ENCODE assay signal across 1 cellular context in the genomic region with DNA sequence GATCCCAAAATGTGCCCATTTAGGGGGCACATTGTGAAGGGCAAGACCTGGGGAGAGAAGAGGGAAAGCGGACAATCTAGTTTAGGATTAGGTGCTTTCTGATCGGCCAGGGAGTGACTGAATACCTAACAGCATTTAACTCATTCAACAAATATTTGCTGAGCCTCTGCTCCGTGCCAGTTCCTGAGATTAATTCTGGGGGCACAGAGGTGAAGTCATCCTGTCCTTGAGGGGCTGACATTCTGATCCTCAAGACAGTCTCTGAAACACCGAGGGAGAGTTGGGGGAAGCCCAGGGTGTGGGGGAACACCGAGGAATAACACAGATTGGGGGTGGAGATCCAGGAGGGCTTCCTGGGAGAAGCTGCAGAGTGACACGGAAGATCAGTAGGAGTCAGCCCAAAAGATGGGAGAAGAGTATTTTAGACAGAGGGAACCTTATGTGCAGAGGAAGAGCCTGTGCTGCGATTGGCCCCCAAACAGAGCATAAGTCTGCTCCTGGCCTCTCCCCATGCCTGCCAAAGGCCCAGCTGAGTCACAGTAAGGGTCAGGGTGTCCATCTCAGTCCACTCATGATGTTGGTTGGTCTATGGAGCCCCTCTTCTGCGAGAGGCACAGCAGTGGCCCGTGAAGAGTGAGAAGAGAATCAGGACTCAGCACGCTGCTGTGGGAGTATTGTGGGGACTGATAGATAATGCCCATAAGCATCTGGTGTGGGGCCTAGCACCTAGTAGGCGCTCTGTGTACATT.
TF ChIP-seq lines count a peak whose summit lies in the region.

No MANE protein-coding gene starts in this region.

TF ChIP-seq in HCT116, 20 proteins besides CTCF, POLR2A, EP300 and RAD21 (continued from another document):
- TF ChIP-seq, protein P1, sequence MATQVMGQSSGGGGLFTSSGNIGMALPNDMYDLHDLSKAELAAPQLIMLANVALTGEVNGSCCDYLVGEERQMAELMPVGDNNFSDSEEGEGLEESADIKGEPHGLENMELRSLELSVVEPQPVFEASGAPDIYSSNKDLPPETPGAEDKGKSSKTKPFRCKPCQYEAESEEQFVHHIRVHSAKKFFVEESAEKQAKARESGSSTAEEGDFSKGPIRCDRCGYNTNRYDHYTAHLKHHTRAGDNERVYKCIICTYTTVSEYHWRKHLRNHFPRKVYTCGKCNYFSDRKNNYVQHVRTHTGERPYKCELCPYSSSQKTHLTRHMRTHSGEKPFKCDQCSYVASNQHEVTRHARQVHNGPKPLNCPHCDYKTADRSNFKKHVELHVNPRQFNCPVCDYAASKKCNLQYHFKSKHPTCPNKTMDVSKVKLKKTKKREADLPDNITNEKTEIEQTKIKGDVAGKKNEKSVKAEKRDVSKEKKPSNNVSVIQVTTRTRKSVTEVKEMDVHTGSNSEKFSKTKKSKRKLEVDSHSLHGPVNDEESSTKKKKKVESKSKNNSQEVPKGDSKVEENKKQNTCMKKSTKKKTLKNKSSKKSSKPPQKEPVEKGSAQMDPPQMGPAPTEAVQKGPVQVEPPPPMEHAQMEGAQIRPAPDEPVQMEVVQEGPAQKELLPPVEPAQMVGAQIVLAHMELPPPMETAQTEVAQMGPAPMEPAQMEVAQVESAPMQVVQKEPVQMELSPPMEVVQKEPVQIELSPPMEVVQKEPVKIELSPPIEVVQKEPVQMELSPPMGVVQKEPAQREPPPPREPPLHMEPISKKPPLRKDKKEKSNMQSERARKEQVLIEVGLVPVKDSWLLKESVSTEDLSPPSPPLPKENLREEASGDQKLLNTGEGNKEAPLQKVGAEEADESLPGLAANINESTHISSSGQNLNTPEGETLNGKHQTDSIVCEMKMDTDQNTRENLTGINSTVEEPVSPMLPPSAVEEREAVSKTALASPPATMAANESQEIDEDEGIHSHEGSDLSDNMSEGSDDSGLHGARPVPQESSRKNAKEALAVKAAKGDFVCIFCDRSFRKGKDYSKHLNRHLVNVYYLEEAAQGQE (IDR thresholded peaks at IDR 0.05; ENCODE audit: low read depth), result no peak
- TF ChIP-seq SRF (IDR thresholded peaks at IDR 0.05; ENCODE audit: low read depth) (no peak), ZNF274 (IDR thresholded peaks at IDR 0.05; ENCODE audit: low read depth, low read length) (no peak), SP1 (IDR thresholded peaks at IDR 0.05; ENCODE audit: low read depth) (no peak)
